19 cellular contexts compared by ENCODE assay signal in genomic region chr12:95529693-95530225, GRCh38. TPM values are rescaled to one million over a fixed set of nuclear protein-coding genes. Genes with fewer than 3 reads are reported as not detected.
A peak's percentile ranks its signal among the peaks of the same experiment; 100 is the strongest.
DNase-seq lines count a peak whose midpoint lies in the region; FAIRE-seq and TF ChIP-seq lines count a peak whose summit lies in the region.
"Had no signal": no experiment of that assay in that cellular context is flagged by ENCODE, and none has a peak within 500 bp of the region (broad histone marks: within the 10 kb centered on the region; RNA-seq: fewer than 3 reads in every experiment).

No MANE protein-coding gene starts in this region.

- no peaks in the 10 kb centered on the region for H3K9me3 Mint-ChIP-seq in nephron progenitor cell

- FAIRE-seq in small intestine (lab: Jason Lieb, UNC): no peak
- FAIRE-seq: RCC 7860 had no signal

- WGBS in small intestine, 3 donors: 86 to 94% (median 93%) methylated on average over 4 of the region's 4 CpGs

- H3K9me3 ChIP-seq in Karpas-422 (ENCODE audit: low read length) (no peaks in the 10 kb centered on the region), small intestine (ENCODE audit: control insufficient read depth, low read depth) (no peaks in the 10 kb centered on the region)

- H3K4me1 Mint-ChIP-seq in nephron progenitor cell: peaks cover 5% of the 10 kb centered on the region

- no peaks in the 10 kb centered on the region for H3K9me2 ChIP-seq in Karpas-422 (replicated peaks; ENCODE audit: insufficient read depth, low read length)

- H3K36me3 Mint-ChIP-seq in nephron progenitor cell (ENCODE audit: low read depth): no peaks in the 10 kb centered on the region

- no peaks in the 10 kb centered on the region for H3K27me3 Mint-ChIP-seq in nephron progenitor cell (ENCODE audit: low read depth, poor library complexity)

- peak overlapping the region; percentile 10; the same call in 1 of the 2 replicates for H3K9ac ChIP-seq in Karpas-422 (ENCODE audit: low read length)

- DNase-seq in COLO829 (ENCODE audit: low spot score) (peak; percentile 7), Karpas-422 (no peak), dedifferentiated amniotic fluid mesenchymal stem cell (ENCODE audit: extremely low spot score) (peak; percentile 39), foreskin fibroblast (peak; percentile 15 to 63), small intestine (no peak), SHP77 treated with DMSO at 0.1 percent for 48 hours (lab: John Stamatoyannopoulos, UW) (no peak), nephron progenitor cell (no peak), mesenteric fat pad (ENCODE audit: low spot score) (no peak)
- DNase-seq: AML-193, DMS79 treated with DMSO at 0.1 percent for 48 hours, KG1, MV-4-11, NCI-H1417, NCI-H187, NCI-H2107, NCI-H510A treated with DMSO at 0.1 percent for 48 hours, NCI-H774 had no signal

- H3K79me2 ChIP-seq in Karpas-422 (ENCODE audit: low read length): no peaks in the 10 kb centered on the region

- H3K4me2 ChIP-seq in Karpas-422 (ENCODE audit: low read depth, low read length, poor library complexity, severe bottlenecking): no peak overlapping the region

- H3K4me1 ChIP-seq in Karpas-422 (ENCODE audit: low read length): peaks cover 60% of the 10 kb centered on the region
- no peaks in the 10 kb centered on the region for H3K4me1 ChIP-seq in small intestine (ENCODE audit: control insufficient read depth in 2 of 2, insufficient read depth in 1 of 2, low read depth in 1 of 2, low read length in 1 of 2)

- H3K36me3 ChIP-seq in Karpas-422 (ENCODE audit: insufficient read depth, low read length) (no peaks in the 10 kb centered on the region), small intestine (ENCODE audit: control insufficient read depth in 2 of 2, insufficient read depth in 2 of 2, low read length in 2 of 2) (no peaks in the 10 kb centered on the region)

- H3K4me3 Mint-ChIP-seq in nephron progenitor cell: no peak overlapping the region

- H2AFZ ChIP-seq in Karpas-422 (ENCODE audit: low read length): peak overlapping the region; percentile 80

- H3K27me3 ChIP-seq in Karpas-422 (ENCODE audit: low read length) (no peaks in the 10 kb centered on the region), small intestine (ENCODE audit: control insufficient read depth in 2 of 2, insufficient read depth in 2 of 2, low read length in 2 of 2) (no peaks in the 10 kb centered on the region)

- H4K20me1 ChIP-seq in Karpas-422 (ENCODE audit: insufficient read depth, low read depth, low read length): no peaks in the 10 kb centered on the region

- H3K27ac Mint-ChIP-seq in nephron progenitor cell: no peak overlapping the region

- H3K4me3 ChIP-seq in Karpas-422 (ENCODE audit: low read length) (no peak overlapping the region), foreskin fibroblast (ENCODE audit: low read depth in 1 of 2, low read length in 2 of 2) (no peak overlapping the region), small intestine (ENCODE audit: low read depth in 1 of 2, low read length in 2 of 2) (no peak overlapping the region)

- peak overlapping the region; percentile 83 for H3K27ac ChIP-seq in Karpas-422 (ENCODE audit: low read length)
- H3K27ac ChIP-seq in small intestine (ENCODE audit: low read depth in 1 of 2, low read length in 1 of 2): no peak overlapping the region
- H3K27ac ChIP-seq: C4-2B had no signal

- TF ChIP-seq CTCF in foreskin fibroblast (IDR thresholded peaks at IDR 0.05; ENCODE audit: low read depth, low read length) (no peak), nephron progenitor cell (IDR thresholded peaks at IDR 0.05) (no peak)

RNA-seq across cellular contexts. Expression of gene USP44, which starts 21.5 kb away (rescaled TPM):
- 0.11 TPM in 1 of 2 replicates, not detected in the other for total RNA-seq in Karpas-422 (2014; rRNA removed; shearing (Covaris generic); ENCODE audit: low replicate concordance)
- under 1 TPM in 1 of 3 donors, not detected in 2; 0.21 TPM for polyA plus RNA-seq in small intestine
- total RNA-seq in mesenteric fat pad: 1.3 TPM

RNA-seq across cellular contexts. Expression of gene METAP2, which starts 55.8 kb away (rescaled TPM):
- 304 and 383 TPM in 2 replicates for total RNA-seq in Karpas-422 (2014; rRNA removed; shearing (Covaris generic); ENCODE audit: low replicate concordance)
- 10 to 100 TPM; 45.0 to 56.3 (median 55.1) TPM for polyA plus RNA-seq in small intestine
- 55.6 TPM for total RNA-seq in mesenteric fat pad

Comparison
In these comparisons a context has a peak if more than half of its experiments do, and no peak if none do; other contexts are left out.
1. DNase-seq: peak in COLO829 (single experiment), dedifferentiated amniotic fluid mesenchymal stem cell (single experiment) and foreskin fibroblast (2 of 2); none in Karpas-422 (single experiment), small intestine (single experiment), SHP77 treated with DMSO at 0.1 percent for 48 hours (single experiment), nephron progenitor cell (single experiment) and mesenteric fat pad (single experiment).